In the genomic region with DNA sequence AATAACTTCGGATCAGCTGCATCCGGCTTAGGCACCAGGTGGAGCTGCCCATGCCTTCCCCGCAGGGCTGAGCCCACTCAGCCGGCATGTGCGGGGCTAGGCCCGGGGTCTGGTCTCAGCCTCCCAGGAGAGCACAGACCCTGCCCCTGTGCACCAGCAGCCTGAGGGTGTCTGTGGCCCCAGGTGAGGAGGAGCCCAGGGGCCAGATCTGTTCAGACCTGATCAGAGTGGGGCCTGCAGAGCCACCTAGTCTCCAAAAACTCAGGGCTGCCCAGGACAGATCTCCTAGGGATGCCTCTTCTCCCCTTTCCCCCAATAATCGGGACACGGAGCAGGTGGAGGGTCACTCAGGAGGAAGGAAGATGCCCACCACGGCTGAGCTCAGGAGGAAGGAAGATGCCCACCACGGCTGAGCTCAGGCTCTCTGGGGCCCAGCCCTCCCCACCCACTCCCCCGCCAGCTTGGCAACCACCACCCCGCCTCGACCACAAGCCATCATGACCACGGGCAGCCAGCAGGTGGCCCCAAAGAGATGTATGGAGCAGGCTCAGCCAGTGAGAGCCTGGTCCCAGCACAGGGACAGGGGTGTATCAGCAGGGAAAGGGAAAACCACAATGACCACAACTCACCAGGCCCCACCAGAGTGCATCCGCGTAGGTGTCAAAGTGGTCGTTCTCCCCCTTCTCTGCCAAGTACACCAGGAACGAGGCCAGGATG, we compare ENCODE assay signal across 8 cellular contexts. TPM values are rescaled to one million over a fixed set of nuclear protein-coding genes. Genes with fewer than 3 reads are reported as not detected.
A peak's percentile ranks its signal among the peaks of the same experiment; 100 is the strongest.
DNase-seq lines count a peak whose midpoint lies in the region; ATAC-seq, FAIRE-seq and TF ChIP-seq lines count a peak whose summit lies in the region.

No MANE protein-coding gene starts in this region.

- H3K4me2 ChIP-seq in keratinocyte (ENCODE audit: control insufficient read depth, extremely low read depth, insufficient read depth, low read depth, low read length): no peak overlapping the region

- CTCF ChIA-PET in T-cell (lab: Charles Lee): no interaction called here

- 44% methylated on average over 10 of the region's 18 CpGs for WGBS in suprapubic skin

- H3K9me3 Mint-ChIP-seq in T-cell: peaks cover 0 to 4% (median 0%) of the 10 kb centered on the region in 3 donors
- no peaks in the 10 kb centered on the region for H3K9me3 Mint-ChIP-seq in activated naive CD8-positive, alpha-beta T cell treated with anti-CD3 and anti-CD28 coated beads, Interleukin-2, amount 50 U/mL, for 24 hours

- ATAC-seq in T-cell (replicated peaks in 1 of 4) (peak; percentile 57 to 76 (median 71)), HG02759 (IDR thresholded peaks at IDR 0.05; ENCODE audit: unreplicated experiment) (no peak)
- peak; percentile 12 for ATAC-seq in activated naive CD8-positive, alpha-beta T cell treated with anti-CD3 and anti-CD28 coated beads, Interleukin-2, amount 50 U/mL, for 24 hours

- H3K36me3 ChIP-seq in keratinocyte (ENCODE audit: control insufficient read depth in 2 of 2, extremely low read depth in 1 of 2, insufficient read depth in 2 of 2, low read length in 2 of 2) (no peaks in the 10 kb centered on the region), suprapubic skin (no peaks in the 10 kb centered on the region)

- no peak overlapping the region for H3K4me3 ChIP-seq in HL-60 (replicated peaks; ENCODE audit: insufficient read depth, low read length)
- H3K4me3 ChIP-seq in keratinocyte (ENCODE audit: control insufficient read depth in 2 of 3, extremely low read depth in 1 of 3, insufficient read depth in 2 of 3, low read depth in 1 of 3, low read length in 3 of 3): no peak overlapping the region
- no peak overlapping the region for H3K4me3 ChIP-seq in suprapubic skin

- no peaks in the 10 kb centered on the region for H4K20me1 ChIP-seq in keratinocyte (ENCODE audit: control insufficient read depth, extremely low read depth, insufficient read depth, low read length)

- H3K4me1 ChIP-seq in keratinocyte (ENCODE audit: control insufficient read depth, extremely low read depth, insufficient read depth, low read length): no peaks in the 10 kb centered on the region
- H3K4me1 ChIP-seq in suprapubic skin: no peaks in the 10 kb centered on the region

- POLR2A ChIA-PET in T-cell (lab: Charles Lee): no interaction called here

- no peaks in the 10 kb centered on the region for H3K36me3 Mint-ChIP-seq in T-cell
- H3K36me3 Mint-ChIP-seq in activated naive CD8-positive, alpha-beta T cell treated with anti-CD3 and anti-CD28 coated beads, Interleukin-2, amount 50 U/mL, for 24 hours (ENCODE audit: low read depth): no peaks in the 10 kb centered on the region

- peak; percentile 57 for DNase-seq in COLO829 (ENCODE audit: low spot score)
- peak in 1 of 2 experiments; percentile 42 for DNase-seq in HL-60 (ENCODE audit: low read depth in 1 of 2, low spot score in 1 of 2)
- peak in 33 of 34 experiments; percentile 14 to 66 (median 51) for DNase-seq in T-cell
- peak; percentile 77 for DNase-seq in activated naive CD8-positive, alpha-beta T cell treated with anti-CD3 and anti-CD28 coated beads, Interleukin-2, amount 50 U/mL, for 24 hours
- no peak for DNase-seq in keratinocyte (ENCODE audit: low read depth, low spot score)
- DNase-seq in stimulated activated CD8-positive, alpha-beta memory T cell treated with anti-CD3 and anti-CD28 coated beads, Interleukin-15, amount 100 ng/mL, for 4 hours (ENCODE audit: low read depth in 2 of 2): peak; percentile 30 to 33
- no peak for DNase-seq in suprapubic skin (ENCODE audit: low spot score in 2 of 2)

- no peak for FAIRE-seq in keratinocyte (lab: Jason Lieb, UNC)

- H3K4me1 Mint-ChIP-seq in T-cell: peaks cover 13 to 15% (median 14%) of the 10 kb centered on the region in 3 donors
- H3K4me1 Mint-ChIP-seq in activated naive CD8-positive, alpha-beta T cell treated with anti-CD3 and anti-CD28 coated beads, Interleukin-2, amount 50 U/mL, for 24 hours: peaks cover 20% of the 10 kb centered on the region

- no peak for TF ChIP-seq EP300 in suprapubic skin (IDR thresholded peaks at IDR 0.05)

- H3K27me3 Mint-ChIP-seq in T-cell: peaks cover 3 to 10% of the 10 kb centered on the region in 2 donors
- peaks cover 6% of the 10 kb centered on the region for H3K27me3 Mint-ChIP-seq in activated naive CD8-positive, alpha-beta T cell treated with anti-CD3 and anti-CD28 coated beads, Interleukin-2, amount 50 U/mL, for 24 hours

- H3K27ac Mint-ChIP-seq in T-cell: peak overlapping the region in 1 of 2 donors; percentile 55
- H3K27ac Mint-ChIP-seq in activated naive CD8-positive, alpha-beta T cell treated with anti-CD3 and anti-CD28 coated beads, Interleukin-2, amount 50 U/mL, for 24 hours: peak overlapping the region; percentile 36

- H3K9me3 ChIP-seq in keratinocyte (ENCODE audit: control insufficient read depth, low read depth, low read length): no peaks in the 10 kb centered on the region
- no peaks in the 10 kb centered on the region for H3K9me3 ChIP-seq in suprapubic skin

- H3K9me1 ChIP-seq in keratinocyte (ENCODE audit: control insufficient read depth, extremely low read depth, insufficient read depth, low read length): no peaks in the 10 kb centered on the region

- peak; percentile 8 for TF ChIP-seq CTCF in HL-60 (IDR thresholded peaks at IDR 0.05; ENCODE audit: insufficient read depth, low read length)
- TF ChIP-seq CTCF in keratinocyte (optimal IDR thresholded peaks at IDR 0.05 in 1 of 3, IDR thresholded peaks at IDR 0.05 in 1 of 3, conservative IDR thresholded peaks at IDR 0.05 in 1 of 3; ENCODE audit: extremely low read depth in 1 of 3, insufficient read depth in 2 of 3, low read length in 3 of 3): peak; percentile 21 to 86 (median 78)
- peak in 1 of 2 donors; percentile 45 for TF ChIP-seq CTCF in suprapubic skin (IDR thresholded peaks at IDR 0.05)

- H3K27ac ChIP-seq in HL-60 (replicated peaks) (no peak overlapping the region), keratinocyte (ENCODE audit: control insufficient read depth, insufficient read depth, low read length) (no peak overlapping the region), suprapubic skin (no peak overlapping the region)

- no peak overlapping the region for H2AFZ ChIP-seq in keratinocyte (ENCODE audit: control insufficient read depth, low read length)

- H3K27me3 ChIP-seq in HL-60 (ENCODE audit: insufficient read depth, poor library complexity, severe bottlenecking) (peaks cover 7% of the 10 kb centered on the region), keratinocyte (ENCODE audit: control insufficient read depth, extremely low read depth, insufficient read depth, low read length) (peaks cover under 1% of the 10 kb centered on the region), suprapubic skin (peaks cover 57% of the 10 kb centered on the region)

- H3K4me3 Mint-ChIP-seq in T-cell: peak overlapping the region in 1 of 3 donors; percentile 71
- peak overlapping the region; percentile 36 for H3K4me3 Mint-ChIP-seq in activated naive CD8-positive, alpha-beta T cell treated with anti-CD3 and anti-CD28 coated beads, Interleukin-2, amount 50 U/mL, for 24 hours

- H3K9ac ChIP-seq in keratinocyte (ENCODE audit: control insufficient read depth, extremely low read depth, insufficient read depth, low read length): no peak overlapping the region

- no peak for TF ChIP-seq POLR2A in suprapubic skin (IDR thresholded peaks at IDR 0.05)

- H3K79me2 ChIP-seq in keratinocyte (ENCODE audit: control insufficient read depth, insufficient read depth, low read length): no peaks in the 10 kb centered on the region

- dilution Hi-C loops in keratinocyte (cut with MboI; ENCODE audit: extremely low pct_ligation_motif_present, low sequenced_read_pairs): no loop called here

RNA-seq across cellular contexts. Expression of a gene that starts 30.5 kb away (rescaled TPM):
- total RNA-seq in T-cell: under 1 TPM; 0.19 to 0.49 (median 0.32) TPM
- 0.12 TPM in 1 of 3 replicates, not detected in the others for polyA plus RNA-seq in keratinocyte
- polyA plus RNA-seq in keratinocyte (2011; ENCODE audit: low read depth): not detected
- polyA plus RNA-seq in keratinocyte (2011; cell fraction: cytosol; rRNA removed): 0.09 TPM in 1 of 2 replicates, not detected in the other
- 0.18 and 0.28 TPM in 2 replicates for polyA plus RNA-seq in keratinocyte (2011; cell fraction: nucleus; rRNA removed)
- polyA plus RNA-seq in keratinocyte (2012; ENCODE audit: low replicate concordance): not detected in 2 replicates
- not detected in 3 replicates for polyA minus RNA-seq in keratinocyte
- polyA minus RNA-seq in keratinocyte (2011; cell fraction: cytosol; rRNA and poly(A)+ RNA removed): not detected
- polyA minus RNA-seq in keratinocyte (2011; cell fraction: nucleus; rRNA and poly(A)+ RNA removed): not detected in 2 replicates
- under 1 TPM in 1 of 4 donors, not detected in 3; 0.76 TPM for total RNA-seq in suprapubic skin

RNA-seq across cellular contexts. Expression of a gene that starts 56.9 kb away (rescaled TPM):
- 1 to 10 TPM in 3 of 5 donors, under 1 TPM in 2; 0.50 to 3.1 (median 1.1) TPM for total RNA-seq in T-cell
- 0.12 to 0.77 TPM (median 0.31 TPM) in 3 replicates for polyA plus RNA-seq in keratinocyte
- 23.8 TPM for polyA plus RNA-seq in keratinocyte (2011; ENCODE audit: low read depth)
- polyA plus RNA-seq in keratinocyte (2011; cell fraction: cytosol; rRNA removed): 1.7 and 1.9 TPM in 2 replicates
- polyA plus RNA-seq in keratinocyte (2011; cell fraction: nucleus; rRNA removed): 2.0 and 2.6 TPM in 2 replicates
- 0.99 and 20.9 TPM in 2 replicates for polyA plus RNA-seq in keratinocyte (2012; ENCODE audit: low replicate concordance)
- 0.33 to 0.82 TPM in 2 of 3 replicates, not detected in the other for polyA minus RNA-seq in keratinocyte
- polyA minus RNA-seq in keratinocyte (2011; cell fraction: cytosol; rRNA and poly(A)+ RNA removed): 3.6 TPM
- polyA minus RNA-seq in keratinocyte (2011; cell fraction: nucleus; rRNA and poly(A)+ RNA removed): 1.6 and 2.1 TPM in 2 replicates
- total RNA-seq in suprapubic skin: 10 to 100 TPM in 3 of 4 donors, 1 to 10 TPM in 1; 4.8 to 13.4 (median 12.0) TPM

Comparison
In these comparisons a context has a peak if more than half of its experiments do, and no peak if none do; other contexts are left out.
1. DNase-seq: peak in COLO829 (single experiment), T-cell (33 of 34), activated naive CD8-positive, alpha-beta T cell treated with anti-CD3 and anti-CD28 coated beads, Interleukin-2, amount 50 U/mL, for 24 hours (single experiment) and stimulated activated CD8-positive, alpha-beta memory T cell treated with anti-CD3 and anti-CD28 coated beads, Interleukin-15, amount 100 ng/mL, for 4 hours (2 of 2); none in keratinocyte (single experiment) and suprapubic skin (0 of 2).